Comparison of ENCODE assay signal across 8 cellular contexts in the genomic region with DNA sequence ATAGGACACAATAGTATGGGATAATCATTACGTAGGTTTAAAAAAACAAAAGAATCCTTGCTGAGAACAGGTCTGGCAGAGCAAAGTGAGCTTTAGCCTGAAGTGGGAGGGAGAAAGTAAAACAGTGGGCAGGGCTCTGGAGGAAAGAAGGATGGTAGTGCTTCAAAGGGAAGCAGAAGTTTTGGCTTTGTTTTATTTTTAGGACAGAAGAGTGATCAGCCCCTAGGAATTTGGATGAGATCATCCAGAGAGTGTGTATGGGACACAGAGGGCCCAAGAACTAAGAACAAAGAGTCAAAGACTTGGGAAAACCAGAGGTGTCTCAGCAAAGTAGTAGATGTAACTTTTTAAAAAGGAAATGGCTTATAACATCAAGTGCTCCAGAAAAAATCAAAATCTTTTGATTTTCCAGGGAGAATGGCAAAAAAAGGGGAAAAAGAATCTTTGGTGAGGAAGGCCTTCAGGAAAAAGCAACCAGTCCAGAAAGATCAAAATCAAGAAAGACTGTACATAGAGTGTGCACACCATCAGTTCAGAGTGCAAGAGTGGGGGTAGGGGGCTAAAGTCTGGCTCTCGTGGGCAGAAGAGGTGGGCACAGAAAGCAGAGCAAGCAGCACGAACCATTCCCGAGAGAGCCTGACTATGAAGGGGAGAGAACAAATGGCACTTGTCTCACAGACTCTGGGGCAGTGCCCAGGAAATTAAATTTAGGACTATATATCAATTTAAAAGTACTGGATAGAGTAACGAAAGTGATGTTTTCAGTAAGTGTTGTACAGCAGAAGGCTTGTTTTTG.
DNase-seq lines count a peak whose midpoint lies in the region; ATAC-seq, FAIRE-seq and TF ChIP-seq lines count a peak whose summit lies in the region.

No MANE protein-coding gene starts in this region.

- DNase-seq in HS-5 (ENCODE audit: low read depth) (peak; percentile 79), brain microvascular endothelial cell (peak; percentile 76), stromal cell of bone marrow (ENCODE audit: low read depth) (peak; percentile 76), NCI-H526 (lab: John Stamatoyannopoulos, UW) (no peak), NCI-H82 treated with DMSO at 0.1 percent for 48 hours (lab: John Stamatoyannopoulos, UW; ENCODE audit: unreplicated experiment) (no peak), COLO668 (lab: John Stamatoyannopoulos, UW; ENCODE audit: unreplicated experiment) (no peak)

- H3K4me3 ChIP-seq in brain microvascular endothelial cell (ENCODE audit: low read depth, low read length): no peak overlapping the region

- ATAC-seq in HG02642 (IDR thresholded peaks at IDR 0.05; ENCODE audit: poor library complexity, unreplicated experiment): no peak

- H3K36me3 ChIP-seq in brain microvascular endothelial cell (replicated peaks): peaks cover under 1% of the 10 kb centered on the region

- no peaks in the 10 kb centered on the region for H3K27me3 ChIP-seq in brain microvascular endothelial cell (replicated peaks)

- peak overlapping the region; percentile 91 for H3K27ac ChIP-seq in brain microvascular endothelial cell

- FAIRE-seq in islet of Langerhans (lab: Jason Lieb, UNC): peak; percentile 17

- no peak for TF ChIP-seq CTCF in brain microvascular endothelial cell (IDR thresholded peaks at IDR 0.05; ENCODE audit: low read depth, low read length, missing control alignments)

- in situ Hi-C loops in brain microvascular endothelial cell (cut with HindIII; ENCODE audit: low pct_ligation_motif_present, low sequenced_read_pairs): no loop called here

Comparison
In these comparisons a context has a peak if more than half of its experiments do, and no peak if none do; other contexts are left out.
1. DNase-seq: peak in HS-5 (single experiment), brain microvascular endothelial cell (single experiment) and stromal cell of bone marrow (single experiment); none in NCI-H526 (0 of 2), NCI-H82 treated with DMSO at 0.1 percent for 48 hours (single experiment) and COLO668 (single experiment).